In genomic region chr2:172836386-172837200, GRCh38 we compare ENCODE assay signal across 8 cellular contexts.
A peak's percentile ranks its signal among the peaks of the same experiment; 100 is the strongest.
DNase-seq lines count a peak whose midpoint lies in the region; ATAC-seq lines count a peak whose summit lies in the region.

No MANE protein-coding gene starts in this region.

- DNase-seq in AG20443 (ENCODE audit: low spot score) (peak; percentile 60), HT1080 (ENCODE audit: low read depth) (peak; percentile 97), amniotic epithelial cell (ENCODE audit: low read depth) (peak; percentile 32), kidney tubule cell (ENCODE audit: low spot score) (peak; percentile 99)
- DNase-seq in stimulated activated CD4-positive, alpha-beta T cell treated with anti-CD3 and anti-CD28 coated beads, Interleukin-4, amount 100 ng/mL, for 4 hours: no peak

- ATAC-seq in HG03342 (IDR thresholded peaks at IDR 0.05; ENCODE audit: unreplicated experiment) (no peak), HG02973 (IDR thresholded peaks at IDR 0.05; ENCODE audit: unreplicated experiment) (no peak), GM21529 (IDR thresholded peaks at IDR 0.05; ENCODE audit: unreplicated experiment) (no peak)

Comparison
In these comparisons a context has a peak if more than half of its experiments do, and no peak if none do; other contexts are left out.
1. DNase-seq: peak in AG20443 (single experiment), HT1080 (single experiment), amniotic epithelial cell (single experiment) and kidney tubule cell (single experiment); none in stimulated activated CD4-positive, alpha-beta T cell treated with anti-CD3 and anti-CD28 coated beads, Interleukin-4, amount 100 ng/mL, for 4 hours (0 of 2).